Comparison of ENCODE assay signal across 15 cellular contexts in genomic region chr12:88529531-88530488, GRCh38. TPM values are rescaled to one million over a fixed set of nuclear protein-coding genes. Genes with fewer than 3 reads are reported as not detected.
DNase-seq lines count a peak whose midpoint lies in the region; ATAC-seq and TF ChIP-seq lines count a peak whose summit lies in the region.
"Had no signal": no experiment of that assay in that cellular context is flagged by ENCODE, and none has a peak within 500 bp of the region (broad histone marks: within the 10 kb centered on the region; RNA-seq: fewer than 3 reads in every experiment).

No MANE protein-coding gene starts in this region.

- no peak overlapping the region for H3K4me3 ChIP-seq in LNCaP clone FGC (ENCODE audit: low read depth, low read length)
- no peak overlapping the region for H3K4me3 ChIP-seq in esophagus (ENCODE audit: low read depth in 1 of 2, low read length in 2 of 2)
- H3K4me3 ChIP-seq in stomach: no peak overlapping the region
- H3K4me3 ChIP-seq: SJSA1 had no signal

- H3K27ac Mint-ChIP-seq in type B pancreatic cell: no peak overlapping the region
- H3K27ac Mint-ChIP-seq: activated naive CD4-positive, alpha-beta T cell treated with anti-CD3 and anti-CD28 coated beads, Interleukin-2, amount 50 U/mL, for 72 hours; CD14-positive monocyte; immature natural killer cell; progenitor cell of endocrine pancreas had no signal

- 35 to 39% methylated on average over 9 of the region's 9 CpGs for WGBS in esophagus, 2 donors
- 36 to 50% (median 44%) methylated on average over 9 of the region's 9 CpGs for WGBS in stomach, 5 donors

- H3K27me3 ChIP-seq in esophagus (ENCODE audit: control insufficient read depth in 1 of 2, insufficient read depth in 2 of 2, low read length in 2 of 2): no peaks in the 10 kb centered on the region
- no peaks in the 10 kb centered on the region for H3K27me3 ChIP-seq in stomach
- H3K27me3 ChIP-seq: SJSA1 had no signal

- DNase-seq in LNCaP clone FGC (ENCODE audit: low read depth): peak; percentile 13
- DNase-seq in NCI-H2227 treated with DMSO at 0.1 percent for 48 hours (lab: John Stamatoyannopoulos, UW): peak; percentile 28
- DNase-seq in stomach: no peak
- DNase-seq in 8988T: no peak
- DNase-seq in type B pancreatic cell (ENCODE audit: extremely low spot score, unreplicated experiment): no peak
- DNase-seq: GDM1; H7; immature natural killer cell; stimulated activated CD4-positive, alpha-beta T cell treated with anti-CD3 and anti-CD28 coated beads, Interleukin-2, amount 100 ng/mL, for 24 hours had no signal

- TF ChIP-seq CTCF in LNCaP clone FGC (IDR thresholded peaks at IDR 0.05; ENCODE audit: control insufficient read depth, extremely low read depth, insufficient read depth) (no peak), stomach (IDR thresholded peaks at IDR 0.05) (no peak), type B pancreatic cell (conservative IDR thresholded peaks at IDR 0.05) (no peak)

- intact Hi-C loops in stomach (cut with DNase I; ENCODE audit: low total_unique reads): no loop called here

- H3K9me3 ChIP-seq in esophagus (ENCODE audit: control insufficient read depth in 2 of 2, insufficient read depth in 1 of 2, low read depth in 1 of 2, low read length in 1 of 2) (no peaks in the 10 kb centered on the region), stomach (no peaks in the 10 kb centered on the region)
- H3K9me3 ChIP-seq: SJSA1 had no signal

- TF ChIP-seq EP300 in stomach (IDR thresholded peaks at IDR 0.05): no peak

- H3K4me1 ChIP-seq in esophagus (ENCODE audit: control insufficient read depth in 2 of 2, insufficient read depth in 2 of 2, low read length in 1 of 2): no peaks in the 10 kb centered on the region
- peaks cover 5 to 40% (median 20%) of the 10 kb centered on the region in 4 donors for H3K4me1 ChIP-seq in stomach
- H3K4me1 ChIP-seq: SJSA1 had no signal

- H3K4me1 Mint-ChIP-seq in type B pancreatic cell (ENCODE audit: unreplicated experiment): peaks cover 8% of the 10 kb centered on the region
- H3K4me1 Mint-ChIP-seq: CD14-positive monocyte, immature natural killer cell had no signal

- ATAC-seq in HG03097 (IDR thresholded peaks at IDR 0.05; ENCODE audit: low FRiP score, unreplicated experiment): no peak
- ATAC-seq: activated naive CD4-positive, alpha-beta T cell treated with anti-CD3 and anti-CD28 coated beads, Interleukin-2, amount 50 U/mL, for 72 hours had no signal

- TF ChIP-seq POLR2A in stomach (IDR thresholded peaks at IDR 0.05): no peak

- H3K4me3 Mint-ChIP-seq in type B pancreatic cell: no peak overlapping the region
- H3K4me3 Mint-ChIP-seq: CD14-positive monocyte, immature natural killer cell had no signal

- peaks cover 7% of the 10 kb centered on the region for H3K27me3 Mint-ChIP-seq in type B pancreatic cell

- H3K36me3 ChIP-seq in esophagus (ENCODE audit: control insufficient read depth in 2 of 2, insufficient read depth in 2 of 2, low read length in 1 of 2) (peaks cover 0 to 4% of the 10 kb centered on the region in 2 donors), stomach (peaks cover 0 to 46% (median 37%) of the 10 kb centered on the region in 4 donors)
- H3K36me3 ChIP-seq: SJSA1 had no signal

- peaks cover 29% of the 10 kb centered on the region for H3K36me3 Mint-ChIP-seq in type B pancreatic cell
- H3K36me3 Mint-ChIP-seq: activated naive CD4-positive, alpha-beta T cell treated with anti-CD3 and anti-CD28 coated beads, Interleukin-2, amount 50 U/mL, for 72 hours; CD14-positive monocyte; immature natural killer cell had no signal

- peaks cover 11% of the 10 kb centered on the region for H3K9me3 Mint-ChIP-seq in type B pancreatic cell

- peak overlapping the region; percentile 4 to 49 for H3K27ac ChIP-seq in esophagus (ENCODE audit: low read depth in 2 of 2, low read length in 1 of 2)
- peak overlapping the region in 3 of 5 donors; percentile 6 to 49 (median 28) for H3K27ac ChIP-seq in stomach
- H3K27ac ChIP-seq: SJSA1 had no signal

RNA-seq across cellular contexts. Expression of gene KITLG, which starts 50.5 kb away (rescaled TPM):
- polyA plus RNA-seq in esophagus (1 to 10 TPM; 6.2 to 7.7 TPM), stomach (10 to 100 TPM; 10.8 to 15.5 (median 12.8) TPM)
- total RNA-seq in stomach (10 to 100 TPM in 4 of 5 donors, 1 to 10 TPM in 1; 4.6 to 62.4 (median 49.0) TPM), type B pancreatic cell (ENCODE audit: low replicate concordance) (28.1 and 35.6 TPM in 2 replicates)
- total RNA-seq: activated naive CD4-positive, alpha-beta T cell treated with anti-CD3 and anti-CD28 coated beads, Interleukin-2, amount 50 U/mL, for 72 hours had no signal
- polyA plus RNA-seq: immature natural killer cell had no signal

Comparison
In these comparisons a context has a peak if more than half of its experiments do, and no peak if none do; other contexts are left out.
1. DNase-seq: peak in LNCaP clone FGC (single experiment) and NCI-H2227 treated with DMSO at 0.1 percent for 48 hours (single experiment); none in stomach (single experiment), 8988T (single experiment) and type B pancreatic cell (single experiment).